In the genomic region with DNA sequence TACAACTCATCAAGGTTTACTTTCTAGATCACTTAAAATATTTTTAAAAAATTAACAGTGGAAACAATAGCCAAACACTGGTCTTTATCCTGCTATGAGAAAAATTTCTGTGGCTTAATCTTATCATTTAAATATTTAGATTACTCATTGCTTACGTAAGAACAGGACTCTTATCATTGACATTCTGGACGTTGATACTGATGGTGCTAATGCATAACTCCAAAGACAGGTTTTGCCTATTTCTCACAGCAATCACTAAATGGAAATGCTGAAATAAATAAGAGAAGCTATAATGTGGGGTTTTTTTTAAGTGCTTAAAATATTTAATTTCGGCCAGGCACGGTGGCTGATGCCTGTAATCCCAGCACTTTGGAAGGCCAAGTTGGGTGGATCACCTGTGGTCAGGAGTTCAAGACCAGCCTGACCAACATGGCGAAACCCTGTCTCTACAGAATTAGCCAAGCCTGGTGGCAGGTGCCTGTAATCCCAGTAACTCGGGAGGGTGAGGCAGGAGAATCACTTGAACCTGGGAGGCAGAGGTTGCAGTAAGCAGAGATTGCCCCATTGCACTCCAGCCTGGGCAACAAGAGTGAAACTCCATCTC, we compare ENCODE assay signal across 1 cellular context.
TF ChIP-seq lines count a peak whose summit lies in the region.

No MANE protein-coding gene starts in this region.

TF ChIP-seq in SK-N-SH treated with all-trans-retinoic acid at 6 μM for 48 hours, 23 proteins besides CTCF, POLR2A, EP300 and RAD21 (continued from another document):
- no peak for TF ChIP-seq ZNF70 (CRISPR knock-in tag; IDR thresholded peaks at IDR 0.05)
- no peak for TF ChIP-seq ZFP30 (CRISPR knock-in tag; IDR thresholded peaks at IDR 0.05)
- TF ChIP-seq ESRRG (CRISPR knock-in tag; IDR thresholded peaks at IDR 0.05), result no peak
- TF ChIP-seq, protein P1, sequence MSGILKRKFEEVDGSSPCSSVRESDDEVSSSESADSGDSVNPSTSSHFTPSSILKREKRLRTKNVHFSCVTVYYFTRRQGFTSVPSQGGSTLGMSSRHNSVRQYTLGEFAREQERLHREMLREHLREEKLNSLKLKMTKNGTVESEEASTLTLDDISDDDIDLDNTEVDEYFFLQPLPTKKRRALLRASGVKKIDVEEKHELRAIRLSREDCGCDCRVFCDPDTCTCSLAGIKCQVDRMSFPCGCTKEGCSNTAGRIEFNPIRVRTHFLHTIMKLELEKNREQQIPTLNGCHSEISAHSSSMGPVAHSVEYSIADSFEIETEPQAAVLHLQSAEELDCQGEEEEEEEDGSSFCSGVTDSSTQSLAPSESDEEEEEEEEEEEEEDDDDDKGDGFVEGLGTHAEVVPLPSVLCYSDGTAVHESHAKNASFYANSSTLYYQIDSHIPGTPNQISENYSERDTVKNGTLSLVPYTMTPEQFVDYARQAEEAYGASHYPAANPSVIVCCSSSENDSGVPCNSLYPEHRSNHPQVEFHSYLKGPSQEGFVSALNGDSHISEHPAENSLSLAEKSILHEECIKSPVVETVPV (CRISPR knock-in tag; IDR thresholded peaks at IDR 0.05), result no peak
- TF ChIP-seq ARNTL (CRISPR knock-in tag; IDR thresholded peaks at IDR 0.05; ENCODE audit: borderline replicate concordance, low read depth), result no peak
- no peak for TF ChIP-seq POU6F1 (CRISPR knock-in tag; IDR thresholded peaks at IDR 0.05; ENCODE audit: borderline replicate concordance, low read depth)
- TF ChIP-seq, protein P2, sequence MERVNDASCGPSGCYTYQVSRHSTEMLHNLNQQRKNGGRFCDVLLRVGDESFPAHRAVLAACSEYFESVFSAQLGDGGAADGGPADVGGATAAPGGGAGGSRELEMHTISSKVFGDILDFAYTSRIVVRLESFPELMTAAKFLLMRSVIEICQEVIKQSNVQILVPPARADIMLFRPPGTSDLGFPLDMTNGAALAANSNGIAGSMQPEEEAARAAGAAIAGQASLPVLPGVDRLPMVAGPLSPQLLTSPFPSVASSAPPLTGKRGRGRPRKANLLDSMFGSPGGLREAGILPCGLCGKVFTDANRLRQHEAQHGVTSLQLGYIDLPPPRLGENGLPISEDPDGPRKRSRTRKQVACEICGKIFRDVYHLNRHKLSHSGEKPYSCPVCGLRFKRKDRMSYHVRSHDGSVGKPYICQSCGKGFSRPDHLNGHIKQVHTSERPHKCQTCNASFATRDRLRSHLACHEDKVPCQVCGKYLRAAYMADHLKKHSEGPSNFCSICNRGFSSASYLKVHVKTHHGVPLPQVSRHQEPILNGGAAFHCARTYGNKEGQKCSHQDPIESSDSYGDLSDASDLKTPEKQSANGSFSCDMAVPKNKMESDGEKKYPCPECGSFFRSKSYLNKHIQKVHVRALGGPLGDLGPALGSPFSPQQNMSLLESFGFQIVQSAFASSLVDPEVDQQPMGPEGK (CRISPR knock-in tag; IDR thresholded peaks at IDR 0.05; ENCODE audit: borderline replicate concordance), result peak; percentile 48; the same call in 1 of the 2 replicates
- no peak for TF ChIP-seq TOX (CRISPR knock-in tag; IDR thresholded peaks at IDR 0.05; ENCODE audit: borderline replicate concordance)
- TF ChIP-seq ZNF565 (CRISPR knock-in tag; conservative IDR thresholded peaks at IDR 0.05; ENCODE audit: low read depth), result no peak
- TF ChIP-seq SNAI2 (CRISPR knock-in tag; IDR thresholded peaks at IDR 0.05), result peak; percentile 70; the same call in 1 of the 2 replicates
- TF ChIP-seq ZFP3 (CRISPR knock-in tag; IDR thresholded peaks at IDR 0.05), result peak; percentile 90
- peak; percentile 96 for TF ChIP-seq CSDC2 (CRISPR knock-in tag; IDR thresholded peaks at IDR 0.05)
- TF ChIP-seq TCF4 (CRISPR knock-in tag; IDR thresholded peaks at IDR 0.05; ENCODE audit: borderline replicate concordance), result no peak
- no peak for TF ChIP-seq BACH2 (CRISPR knock-in tag; IDR thresholded peaks at IDR 0.05; ENCODE audit: borderline replicate concordance)
- TF ChIP-seq RARB (CRISPR knock-in tag; IDR thresholded peaks at IDR 0.05), result no peak
- peak; percentile 65; the same call in 1 of the 2 replicates for TF ChIP-seq GLIS3 (CRISPR knock-in tag; IDR thresholded peaks at IDR 0.05)
